In genomic region chr11:64758330-64759079, GRCh38 we compare ENCODE assay signal across 18 cellular contexts. TPM values are rescaled to one million over a fixed set of nuclear protein-coding genes. Genes with fewer than 3 reads are reported as not detected.
DNase-seq lines count a peak whose midpoint lies in the region; ATAC-seq and TF ChIP-seq lines count a peak whose summit lies in the region.
"Had no signal": no experiment of that assay in that cellular context is flagged by ENCODE, and none has a peak within 500 bp of the region (broad histone marks: within the 10 kb centered on the region; RNA-seq: fewer than 3 reads in every experiment).

No MANE protein-coding gene starts in this region.

- H3K27ac Mint-ChIP-seq in activated CD4-positive, alpha-beta T cell treated with anti-CD3 and anti-CD28 coated beads, Interleukin-2, amount 10 ng/mL, durations not matched to agents 7 days and 5 days = peak overlapping the region; percentile 82
- H3K27ac Mint-ChIP-seq in central memory CD8-positive, alpha-beta T cell (ENCODE audit: low read depth) = peak overlapping the region; percentile 32
- peak overlapping the region; percentile 85 for H3K27ac Mint-ChIP-seq in stimulated activated memory B cell treated with anti-CD40 and anti-IgM and Interleukin-4, amounts not matched to agents 10 μg/mL and 1 μg/mL and 100 μg/mL, for 72 hours

- no peak for ATAC-seq in central memory CD8-positive, alpha-beta T cell (replicated peaks; ENCODE audit: extremely low read depth, poor library complexity, severe bottlenecking)
- ATAC-seq in lower lobe of right lung = no peak
- ATAC-seq in stimulated activated memory B cell treated with anti-CD40 and anti-IgM and Interleukin-4, amounts not matched to agents 10 μg/mL and 1 μg/mL and 100 μg/mL, for 72 hours = no peak
- no peak for ATAC-seq in HG02610 (IDR thresholded peaks at IDR 0.05; ENCODE audit: unreplicated experiment)
- ATAC-seq: left lobe of liver had no signal

- H3K27me3 ChIP-seq in lower lobe of right lung (ENCODE audit: low read depth) = no peaks in the 10 kb centered on the region
- H3K27me3 ChIP-seq: adrenal gland, neutrophil had no signal

- TF ChIP-seq CTCF in lower lobe of right lung (IDR thresholded peaks at IDR 0.05) = no peak

- H3K9me3 ChIP-seq in lower lobe of right lung = no peaks in the 10 kb centered on the region
- H3K9me3 ChIP-seq: adrenal gland, neutrophil had no signal

- H3K36me3 ChIP-seq in lower lobe of right lung = peaks cover 17% of the 10 kb centered on the region

- POLR2A ChIA-PET in activated CD4-positive, alpha-beta T cell treated with anti-CD3 and anti-CD28 coated beads, Interleukin-2, amount 10 ng/mL, durations not matched to agents 7 days and 5 days (lab: Charles Lee) = no interaction called here

- no peaks in the 10 kb centered on the region for H3K27me3 Mint-ChIP-seq in activated CD4-positive, alpha-beta T cell treated with anti-CD3 and anti-CD28 coated beads, Interleukin-2, amount 10 ng/mL, durations not matched to agents 7 days and 5 days
- no peaks in the 10 kb centered on the region for H3K27me3 Mint-ChIP-seq in central memory CD8-positive, alpha-beta T cell
- H3K27me3 Mint-ChIP-seq in stimulated activated memory B cell treated with anti-CD40 and anti-IgM and Interleukin-4, amounts not matched to agents 10 μg/mL and 1 μg/mL and 100 μg/mL, for 72 hours = no peaks in the 10 kb centered on the region

- intact Hi-C loops in lower lobe of right lung (cut with DNase I) = no loop called here

- no peaks in the 10 kb centered on the region for H3K9me3 Mint-ChIP-seq in activated CD4-positive, alpha-beta T cell treated with anti-CD3 and anti-CD28 coated beads, Interleukin-2, amount 10 ng/mL, durations not matched to agents 7 days and 5 days
- no peaks in the 10 kb centered on the region for H3K9me3 Mint-ChIP-seq in central memory CD8-positive, alpha-beta T cell
- no peaks in the 10 kb centered on the region for H3K9me3 Mint-ChIP-seq in stimulated activated memory B cell treated with anti-CD40 and anti-IgM and Interleukin-4, amounts not matched to agents 10 μg/mL and 1 μg/mL and 100 μg/mL, for 72 hours
- H3K9me3 Mint-ChIP-seq: CD14-positive monocyte had no signal

- H3K27ac ChIP-seq in lower lobe of right lung = no peak overlapping the region
- H3K27ac ChIP-seq: neutrophil had no signal

- peaks cover 48% of the 10 kb centered on the region for H3K4me1 Mint-ChIP-seq in activated CD4-positive, alpha-beta T cell treated with anti-CD3 and anti-CD28 coated beads, Interleukin-2, amount 10 ng/mL, durations not matched to agents 7 days and 5 days
- peaks cover 38% of the 10 kb centered on the region for H3K4me1 Mint-ChIP-seq in central memory CD8-positive, alpha-beta T cell
- H3K4me1 Mint-ChIP-seq in stimulated activated memory B cell treated with anti-CD40 and anti-IgM and Interleukin-4, amounts not matched to agents 10 μg/mL and 1 μg/mL and 100 μg/mL, for 72 hours = peaks cover 49% of the 10 kb centered on the region

- no peak overlapping the region for H3K4me3 Mint-ChIP-seq in activated CD4-positive, alpha-beta T cell treated with anti-CD3 and anti-CD28 coated beads, Interleukin-2, amount 10 ng/mL, durations not matched to agents 7 days and 5 days
- H3K4me3 Mint-ChIP-seq in central memory CD8-positive, alpha-beta T cell = no peak overlapping the region
- no peak overlapping the region for H3K4me3 Mint-ChIP-seq in stimulated activated memory B cell treated with anti-CD40 and anti-IgM and Interleukin-4, amounts not matched to agents 10 μg/mL and 1 μg/mL and 100 μg/mL, for 72 hours
- H3K4me3 Mint-ChIP-seq: CD14-positive monocyte had no signal

- CTCF ChIA-PET in activated CD4-positive, alpha-beta T cell treated with anti-CD3 and anti-CD28 coated beads, Interleukin-2, amount 10 ng/mL, durations not matched to agents 7 days and 5 days (lab: Charles Lee) = interaction anchor here (0.6 kb wide), 1 partner anchor 11 kb away, joined by 4 read pairs; no protein-coding TSS in a partner anchor

- no peak for DNase-seq in activated CD4-positive, alpha-beta T cell treated with anti-CD3 and anti-CD28 coated beads, Interleukin-2, amount 10 ng/mL, durations not matched to agents 7 days and 5 days
- DNase-seq in activated CD4-positive, alpha-beta T cell treated with anti-CD3 and anti-CD28 coated beads for 1 hour = no peak
- no peak for DNase-seq in central memory CD8-positive, alpha-beta T cell (ENCODE audit: low spot score in 2 of 2)
- peak; percentile 36 for DNase-seq in lower lobe of right lung
- no peak for DNase-seq in NCI-H1417 (lab: John Stamatoyannopoulos, UW)
- no peak for DNase-seq in NCI-H2196 (lab: John Stamatoyannopoulos, UW; ENCODE audit: unreplicated experiment)
- DNase-seq: 8988T, activated T-cell treated with anti-CD3 and anti-CD28 coated beads for 4 hours, erythroblast, hypothalamus, MV-4-11 had no signal

- H3K4me3 ChIP-seq in lower lobe of right lung = no peak overlapping the region

- peaks cover 23% of the 10 kb centered on the region for H3K4me1 ChIP-seq in lower lobe of right lung

- H3K36me3 Mint-ChIP-seq in activated CD4-positive, alpha-beta T cell treated with anti-CD3 and anti-CD28 coated beads, Interleukin-2, amount 10 ng/mL, durations not matched to agents 7 days and 5 days (ENCODE audit: low read depth) = peaks cover 33% of the 10 kb centered on the region
- H3K36me3 Mint-ChIP-seq in central memory CD8-positive, alpha-beta T cell (ENCODE audit: insufficient read depth) = peaks cover 48% of the 10 kb centered on the region
- peaks cover 22% of the 10 kb centered on the region for H3K36me3 Mint-ChIP-seq in stimulated activated memory B cell treated with anti-CD40 and anti-IgM and Interleukin-4, amounts not matched to agents 10 μg/mL and 1 μg/mL and 100 μg/mL, for 72 hours

RNA-seq across cellular contexts. Expression of gene PYGM, which starts 1.3 kb away (rescaled TPM):
- 1 to 10 TPM; 3.9 to 4.3 TPM for total RNA-seq in activated CD4-positive, alpha-beta T cell treated with anti-CD3 and anti-CD28 coated beads, Interleukin-2, amount 10 ng/mL, durations not matched to agents 7 days and 5 days
- 2.6 TPM for total RNA-seq in lower lobe of right lung
- total RNA-seq: Daoy had no signal

RNA-seq across cellular contexts. Expression of gene RASGRP2, which starts 14.6 kb away (rescaled TPM):
- 100 to 1,000 TPM; 293 to 300 TPM for total RNA-seq in activated CD4-positive, alpha-beta T cell treated with anti-CD3 and anti-CD28 coated beads, Interleukin-2, amount 10 ng/mL, durations not matched to agents 7 days and 5 days
- 30.4 TPM for total RNA-seq in lower lobe of right lung
- total RNA-seq: Daoy had no signal

RNA-seq across cellular contexts. Expression of gene SF1, which starts 19.8 kb away (rescaled TPM):
- 100 to 1,000 TPM; 435 to 456 TPM for total RNA-seq in activated CD4-positive, alpha-beta T cell treated with anti-CD3 and anti-CD28 coated beads, Interleukin-2, amount 10 ng/mL, durations not matched to agents 7 days and 5 days
- 269 TPM for total RNA-seq in lower lobe of right lung

RNA-seq across cellular contexts. Expression of gene NRXN2, which starts 35.5 kb away (rescaled TPM):
- total RNA-seq in activated CD4-positive, alpha-beta T cell treated with anti-CD3 and anti-CD28 coated beads, Interleukin-2, amount 10 ng/mL, durations not matched to agents 7 days and 5 days = under 1 TPM; 0.07 to 0.15 TPM
- total RNA-seq in lower lobe of right lung = 1.7 TPM

RNA-seq across cellular contexts. Expression of gene MAP4K2, which starts 44.5 kb away (rescaled TPM):
- 10 to 100 TPM; 86.6 to 91.2 TPM for total RNA-seq in activated CD4-positive, alpha-beta T cell treated with anti-CD3 and anti-CD28 coated beads, Interleukin-2, amount 10 ng/mL, durations not matched to agents 7 days and 5 days
- 29.1 TPM for total RNA-seq in lower lobe of right lung

Comparison
In these comparisons a context has a peak if more than half of its experiments do, and no peak if none do; other contexts are left out.
1. H3K27ac Mint-ChIP-seq: peak in every context shown above with its lines; median percentile 85 in stimulated activated memory B cell treated with anti-CD40 and anti-IgM and Interleukin-4, amounts not matched to agents 10 μg/mL and 1 μg/mL and 100 μg/mL, for 72 hours; 82 in activated CD4-positive, alpha-beta T cell treated with anti-CD3 and anti-CD28 coated beads, Interleukin-2, amount 10 ng/mL, durations not matched to agents 7 days and 5 days; 32 in central memory CD8-positive, alpha-beta T cell.